Comparison of ENCODE assay signal across 1 cellular context in genomic region chr2:37683241-37683640, GRCh38.
TF ChIP-seq lines count a peak whose summit lies in the region.

No MANE protein-coding gene starts in this region.

TF ChIP-seq in HepG2, 621 proteins besides CTCF, POLR2A, EP300 and RAD21 (continued from another document):
- TF ChIP-seq ZBED4 (CRISPR knock-in tag; IDR thresholded peaks at IDR 0.05; ENCODE audit: borderline replicate concordance) (no peak), NFRKB (IDR thresholded peaks at IDR 0.05) (no peak), ZNF350 (CRISPR knock-in tag; IDR thresholded peaks at IDR 0.05; ENCODE audit: borderline replicate concordance, low read depth) (no peak)
TF ChIP-seq in HepG2: peak in this region for 0.
